In the genomic region with DNA sequence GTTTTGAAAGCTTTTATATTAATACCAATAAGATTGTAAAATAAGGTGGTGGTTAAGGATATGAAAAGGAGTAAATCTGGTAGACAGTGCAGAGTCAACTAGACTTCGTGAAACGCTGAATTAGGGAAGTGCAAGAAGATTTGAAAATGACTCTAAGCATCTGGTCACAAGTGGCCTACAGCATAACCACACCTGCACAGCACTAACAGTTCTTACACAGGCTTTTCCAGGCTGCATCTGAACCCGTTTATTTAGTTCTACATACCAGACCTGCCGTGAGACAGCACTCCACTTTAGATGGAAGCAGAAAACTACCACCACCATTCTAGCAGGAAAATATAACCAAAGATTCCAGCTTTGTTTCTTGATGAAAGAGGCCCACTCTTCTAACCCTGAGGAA, we compare ENCODE assay signal across 8 cellular contexts. TPM values are rescaled to one million over a fixed set of nuclear protein-coding genes. Genes with fewer than 3 reads are reported as not detected.
DNase-seq lines count a peak whose midpoint lies in the region; ATAC-seq and TF ChIP-seq lines count a peak whose summit lies in the region.

No MANE protein-coding gene starts in this region.

- H3K27me3 ChIP-seq in right cardiac atrium (ENCODE audit: control insufficient read depth, insufficient read depth) (no peaks in the 10 kb centered on the region), prostate gland (replicated peaks; ENCODE audit: insufficient read depth) (no peaks in the 10 kb centered on the region), adrenal gland (no peaks in the 10 kb centered on the region)

- no peak for ATAC-seq in right cardiac atrium
- no peak for ATAC-seq in GM18909 (IDR thresholded peaks at IDR 0.05; ENCODE audit: poor library complexity, unreplicated experiment)

- H3K27ac ChIP-seq in right cardiac atrium (ENCODE audit: low read length) (no peak overlapping the region), prostate gland (no peak overlapping the region), adrenal gland (peak overlapping the region in 2 of 5 donors; percentile 32 to 87)

- H3K36me3 ChIP-seq in prostate gland: no peaks in the 10 kb centered on the region
- H3K36me3 ChIP-seq in adrenal gland (replicated peaks in 1 of 2): no peaks in the 10 kb centered on the region

- WGBS in right cardiac atrium: 72% methylated on average over 4 of the region's 4 CpGs
- WGBS in prostate gland: 68% methylated on average over 4 of the region's 4 CpGs
- 65 to 79% (median 74%) methylated on average over 4 of the region's 4 CpGs for whole genome bisulfite sequencing in adrenal gland, 4 donors

- H3K4me3 ChIP-seq in right cardiac atrium (ENCODE audit: low read length) (peak overlapping the region; percentile 64), fibroblast of pulmonary artery (replicated peaks; ENCODE audit: low read depth, low read length) (peak overlapping the region; percentile 83), prostate gland (no peak overlapping the region), adrenal gland (peak overlapping the region in 1 of 4 donors; percentile 87)

- H3K9me3 ChIP-seq in right cardiac atrium (ENCODE audit: control insufficient read depth, low read length) (no peaks in the 10 kb centered on the region), prostate gland (no peaks in the 10 kb centered on the region), adrenal gland (replicated peaks in 1 of 3) (no peaks in the 10 kb centered on the region)

- DNase-seq in right cardiac atrium (no peak), cardiac septum (ENCODE audit: low spot score) (no peak), NCI-H748 treated with DMSO at 0.1 percent for 48 hours (lab: John Stamatoyannopoulos, UW) (peak; percentile 22), fibroblast of pulmonary artery (ENCODE audit: low read depth) (no peak), ureter (ENCODE audit: low spot score) (no peak), prostate gland (ENCODE audit: low spot score) (no peak), adrenal gland (no peak)

- intact Hi-C loops in right cardiac atrium (cut with DNase I) (no loop called here), cardiac septum (cut with DNase I) (loop anchor here (10.0 kb wide), 1 partner anchor 104 kb away; no protein-coding TSS in a partner anchor), prostate gland (cut with DNase I) (no loop called here), adrenal gland (cut with DNase I) (no loop called here)

- TF ChIP-seq CTCF in fibroblast of pulmonary artery (IDR thresholded peaks at IDR 0.05; ENCODE audit: low read length, missing control alignments): no peak
- no peak for TF ChIP-seq CTCF in prostate gland (IDR thresholded peaks at IDR 0.05)
- TF ChIP-seq CTCF in adrenal gland (IDR thresholded peaks at IDR 0.05): no peak

- H3K4me1 ChIP-seq in right cardiac atrium (ENCODE audit: control insufficient read depth, insufficient read depth, low read length) (no peaks in the 10 kb centered on the region), prostate gland (replicated peaks) (no peaks in the 10 kb centered on the region), adrenal gland (replicated peaks in 1 of 2) (peaks cover 0 to 26% of the 10 kb centered on the region in 2 donors)

- TF ChIP-seq POLR2A in prostate gland (IDR thresholded peaks at IDR 0.05) (no peak), adrenal gland (IDR thresholded peaks at IDR 0.05) (no peak)

RNA-seq across cellular contexts. Expression of a gene that starts 1.9 kb away (rescaled TPM):
- total RNA-seq in right cardiac atrium (10 to 100 TPM; 13.0 to 17.1 (median 14.8) TPM), cardiac septum (8.0 TPM), ureter (43.5 TPM), prostate gland (10 to 100 TPM; 12.2 to 35.3 TPM), adrenal gland (10 to 100 TPM; 20.0 to 51.4 (median 22.2) TPM)
- polyA plus RNA-seq in right cardiac atrium (9.1 TPM), adrenal gland (10 to 100 TPM; 19.6 to 43.9 (median 40.1) TPM)

Comparison
In these comparisons a context has a peak if more than half of its experiments do, and no peak if none do; other contexts are left out.
1. H3K4me3 ChIP-seq: peak in right cardiac atrium (single experiment) and fibroblast of pulmonary artery (single experiment); none in prostate gland (0 of 2).